10 cellular contexts compared by ENCODE assay signal in the genomic region with DNA sequence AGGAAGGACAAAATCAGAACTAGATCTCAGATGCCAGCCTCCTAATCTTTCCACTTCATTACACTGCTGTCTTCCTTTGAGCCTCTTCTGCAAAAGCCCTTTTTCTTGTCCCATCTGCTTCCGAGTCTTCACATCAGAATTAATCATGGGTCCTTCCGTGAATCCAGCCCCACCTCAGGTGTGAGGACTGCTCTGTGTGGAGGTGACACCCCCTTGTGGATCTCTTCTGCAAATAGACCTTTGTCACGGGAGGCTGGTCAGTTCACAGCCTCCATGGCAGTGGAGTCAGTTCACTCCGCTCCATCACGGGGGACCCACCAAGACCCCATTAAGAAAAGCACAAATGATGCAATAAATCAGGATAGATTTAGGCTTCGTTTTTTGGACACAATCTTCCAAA.
DNase-seq lines count a peak whose midpoint lies in the region; ATAC-seq and FAIRE-seq lines count a peak whose summit lies in the region.
"Had no signal": no experiment of that assay in that cellular context is flagged by ENCODE, and none has a peak within 500 bp of the region (broad histone marks: within the 10 kb centered on the region; RNA-seq: fewer than 3 reads in every experiment).

No MANE protein-coding gene starts in this region.

- in situ Hi-C loops in ACHN (cut with HindIII; ENCODE audit: low pct_ligation_motif_present, low pct_unique_long_range_greater_than_20kb, low sequenced_read_pairs), result no loop called here

- no peak overlapping the region for H3K4me3 ChIP-seq in right cardiac atrium (ENCODE audit: low read length)

- intact Hi-C loops in right cardiac atrium (cut with DNase I), result loop anchor here in 1 of 4 donors (10.0 kb wide), 1 partner anchor 585 kb away; no protein-coding TSS in a partner anchor

- H3K27me3 ChIP-seq in right cardiac atrium (ENCODE audit: control insufficient read depth, insufficient read depth), result no peaks in the 10 kb centered on the region

- H3K27ac ChIP-seq in right cardiac atrium (ENCODE audit: low read length), result no peak overlapping the region

- 72% methylated on average over 6 of the region's 6 CpGs for WGBS in right cardiac atrium

- DNase-seq in ACHN, result peak; percentile 2
- no peak for DNase-seq in GM18507 (ENCODE audit: extremely low spot score, insufficient read length, low read depth)
- peak; percentile 17 for DNase-seq in SK-N-DZ (ENCODE audit: low spot score)
- DNase-seq in right cardiac atrium, result peak in 1 of 3 donors; percentile 15
- DNase-seq in SKM-1 treated with dmso at 0.1 percent for 144 hours (lab: John Stamatoyannopoulos, UW; ENCODE audit: unreplicated experiment), result no peak
- DNase-seq in NCI-H2081 treated with DMSO at 0.1 percent for 48 hours (lab: John Stamatoyannopoulos, UW), result no peak
- DNase-seq: stimulated activated naive B cell treated with anti-CD40 and anti-IgM and Interleukin-4, amounts not matched to agents 10 μg/mL and 1 μg/mL and 100 μg/mL, for 72 hours had no signal

- H3K4me1 ChIP-seq in right cardiac atrium (ENCODE audit: control insufficient read depth, insufficient read depth, low read length), result no peaks in the 10 kb centered on the region

- peak; percentile 81 for FAIRE-seq in GM18507 (lab: Jason Lieb, UNC)
- FAIRE-seq: TTC549 had no signal

- ATAC-seq in right cardiac atrium (peak; percentile 60 to 63), GM21381 (IDR thresholded peaks at IDR 0.05; ENCODE audit: unreplicated experiment) (no peak), GM21423 (IDR thresholded peaks at IDR 0.05; ENCODE audit: unreplicated experiment) (no peak)

- H3K9me3 ChIP-seq in right cardiac atrium (ENCODE audit: control insufficient read depth, low read length), result no peaks in the 10 kb centered on the region

Comparison
In these comparisons a context has a peak if more than half of its experiments do, and no peak if none do; other contexts are left out.
1. DNase-seq: peak in ACHN (single experiment) and SK-N-DZ (single experiment); none in GM18507 (single experiment), SKM-1 treated with dmso at 0.1 percent for 144 hours (single experiment) and NCI-H2081 treated with DMSO at 0.1 percent for 48 hours (single experiment).
2. ATAC-seq: peak in right cardiac atrium (2 of 2); none in GM21381 (single experiment) and GM21423 (single experiment).